In genomic region chr7:16416289-16417282, GRCh38 we compare ENCODE assay signal across 14 cellular contexts. TPM values are rescaled to one million over a fixed set of nuclear protein-coding genes. Genes with fewer than 3 reads are reported as not detected.
DNase-seq lines count a peak whose midpoint lies in the region; ATAC-seq lines count a peak whose summit lies in the region.
"Had no signal": no experiment of that assay in that cellular context is flagged by ENCODE, and none has a peak within 500 bp of the region (broad histone marks: within the 10 kb centered on the region; RNA-seq: fewer than 3 reads in every experiment).

No MANE protein-coding gene starts in this region.

- peaks cover 20 to 40% (median 26%) of the 10 kb centered on the region in 10 experiments; a peak in 19 of 20 replicates for H3K4me1 ChIP-seq in BLaER1 treated with 17β-estradiol and CSF1 and Interleukin-3, amounts not matched to agents 10 nM and 100 nM

- DNase-seq in LHCN-M2 (ENCODE audit: low read depth) (peak; percentile 97), amniotic stem cell (lab: John Stamatoyannopoulos, UW) (peak; percentile 24), foreskin melanocyte (peak; percentile 44), Right ventricle myocardium superior (no peak), sciatic nerve (ENCODE audit: low spot score) (no peak)
- DNase-seq in stimulated activated naive CD4-positive, alpha-beta T cell (lab: John Stamatoyannopoulos, UW): no peak
- DNase-seq: CD4-positive, alpha-beta T cell; left ventricle myocardium inferior; WERI-Rb-1 had no signal

- H4K20me1 ChIP-seq in BLaER1 treated with 17β-estradiol and CSF1 and Interleukin-3, amounts not matched to agents 10 nM and 100 nM: no peaks in the 10 kb centered on the region

- no peak overlapping the region for H3K4me3 ChIP-seq in BLaER1 treated with 17β-estradiol and CSF1 and Interleukin-3, amounts not matched to agents 10 nM and 100 nM
- H3K4me3 ChIP-seq: cardiac muscle cell, left ventricle myocardium inferior had no signal

- peaks cover 0 to 50% (median 0%) of the 10 kb centered on the region in 11 experiments; a peak in 6 of 22 replicates for H3K27me3 ChIP-seq in BLaER1 treated with 17β-estradiol and CSF1 and Interleukin-3, amounts not matched to agents 10 nM and 100 nM
- H3K27me3 ChIP-seq: cardiac muscle cell had no signal

- no peaks in the 10 kb centered on the region for H3K36me3 ChIP-seq in BLaER1 treated with 17β-estradiol and CSF1 and Interleukin-3, amounts not matched to agents 10 nM and 100 nM
- H3K36me3 ChIP-seq: cardiac muscle cell, left ventricle myocardium inferior, neutrophil, WERI-Rb-1 had no signal

- peaks cover 0 to 6% (median 0%) of the 10 kb centered on the region in 11 experiments; a peak in 2 of 22 replicates for H3K9me3 ChIP-seq in BLaER1 treated with 17β-estradiol and CSF1 and Interleukin-3, amounts not matched to agents 10 nM and 100 nM (replicated peaks in 1 of 11)
- H3K9me3 ChIP-seq: left ventricle myocardium inferior, neutrophil had no signal

- H3K27ac ChIP-seq in BLaER1 treated with 17β-estradiol and CSF1 and Interleukin-3, amounts not matched to agents 10 nM and 100 nM: peak overlapping the region in 9 of 11 experiments; percentile 14 to 81 (median 56); a peak in 14 of 22 replicates
- H3K27ac ChIP-seq: cardiac muscle cell, left ventricle myocardium inferior, neutrophil, WERI-Rb-1 had no signal

- intact Hi-C loops in Right ventricle myocardium superior (cut with DNase I) (no loop called here), sciatic nerve (cut with DNase I) (no loop called here)

- peak overlapping the region in 2 of 11 experiments; percentile 21 to 59; a peak in 3 of 22 replicates for H3K9ac ChIP-seq in BLaER1 treated with 17β-estradiol and CSF1 and Interleukin-3, amounts not matched to agents 10 nM and 100 nM

- ATAC-seq in Right ventricle myocardium superior (ENCODE audit: poor library complexity): no peak
- ATAC-seq in GM19455 (IDR thresholded peaks at IDR 0.05; ENCODE audit: unreplicated experiment): no peak
- ATAC-seq in sciatic nerve: no peak
- ATAC-seq: HepG2 had no signal

- peak overlapping the region; percentile 7 to 79 (median 40); a peak in 16 of 22 replicates for H3K4me2 ChIP-seq in BLaER1 treated with 17β-estradiol and CSF1 and Interleukin-3, amounts not matched to agents 10 nM and 100 nM

RNA-seq across cellular contexts. Expression of gene CRPPA, which starts 4.8 kb away (rescaled TPM):
- total RNA-seq in LHCN-M2 (2014; rRNA removed) (3.7 and 4.5 TPM in 2 replicates), Right ventricle myocardium superior (8.7 TPM), sciatic nerve (9.9 TPM)
- polyA plus RNA-seq in LHCN-M2 (2012): 2.7 TPM

RNA-seq across cellular contexts. Expression of gene SOSTDC1, which starts 49.0 kb away (rescaled TPM):
- total RNA-seq in LHCN-M2 (2014; rRNA removed) (not detected in 2 replicates), Right ventricle myocardium superior (0.67 TPM), sciatic nerve (1.4 TPM)
- polyA plus RNA-seq in LHCN-M2 (2012): not detected
- total RNA-seq: CD4-positive, alpha-beta T cell; HepG2 had no signal
- polyA plus RNA-seq: HepG2 had no signal

Comparison
In these comparisons a context has a peak if more than half of its experiments do, and no peak if none do; other contexts are left out.
1. DNase-seq: peak in LHCN-M2 (single experiment), amniotic stem cell (single experiment) and foreskin melanocyte (single experiment); none in Right ventricle myocardium superior (single experiment), stimulated activated naive CD4-positive, alpha-beta T cell (0 of 6) and sciatic nerve (single experiment).